ENCODE assay signal across 17 cellular contexts in genomic region chr5:71969464-71969863, GRCh38.
"Had no signal": no experiment of that assay in that cellular context is flagged by ENCODE, and none has a peak within 500 bp of the region (broad histone marks: within the 10 kb centered on the region; RNA-seq: fewer than 3 reads in every experiment).

No MANE protein-coding gene starts in this region.

- H3K9me3 Mint-ChIP-seq: activated naive CD4-positive, alpha-beta T cell treated with anti-CD3 and anti-CD28 coated beads, Interleukin-2, amount 50 U/mL, for 72 hours; activated T-cell treated with anti-CD3 and anti-CD28 coated beads, Interleukin-2, amount 50 U/mL, for 24 hours; activated T-helper 17 cell treated with anti-CD3 and anti-CD28 coated beads, Interleukin-2, amount 50 U/mL, for 72 hours had no signal

- H3K27me3 ChIP-seq: adrenal gland, cardiac muscle cell, gastroesophageal sphincter, pancreas, right atrium auricular region had no signal

- H3K4me3 ChIP-seq: adrenal gland, cardiac muscle cell, gastroesophageal sphincter, pancreas, psoas muscle, right atrium auricular region had no signal

- H3K36me3 Mint-ChIP-seq: activated naive CD4-positive, alpha-beta T cell treated with anti-CD3 and anti-CD28 coated beads, Interleukin-2, amount 50 U/mL, for 72 hours; memory B cell; natural killer cell treated with Interleukin-12 subunit alpha and Interleukin-12 subunit beta and Interleukin-15 and Interleukin-18, amount 100 ng/mL, for 72 hours had no signal

- H3K27ac Mint-ChIP-seq: activated naive CD4-positive, alpha-beta T cell treated with anti-CD3 and anti-CD28 coated beads, Interleukin-2, amount 50 U/mL, for 72 hours; activated T-cell treated with anti-CD3 and anti-CD28 coated beads, Interleukin-2, amount 50 U/mL, for 24 hours; activated T-helper 17 cell treated with anti-CD3 and anti-CD28 coated beads, Interleukin-2, amount 50 U/mL, for 72 hours; memory B cell; natural killer cell treated with Interleukin-12 subunit alpha and Interleukin-12 subunit beta and Interleukin-15 and Interleukin-18, amount 100 ng/mL, for 72 hours had no signal

- DNase-seq: activated T-cell treated with anti-CD3 and anti-CD28 coated beads, Interleukin-2, amount 50 U/mL, for 24 hours; adrenal gland; effector memory CD4-positive, alpha-beta T cell; left ventricle myocardium superior; pancreas; psoas muscle; stimulated activated CD4-positive, alpha-beta T cell treated with anti-CD3 and anti-CD28 coated beads, Interleukin-4, amount 100 ng/mL, for 24 hours; stimulated activated naive CD4-positive, alpha-beta T cell treated with Interleukin-2 at 50 U/mL for 16 hours; T-helper 9 cell had no signal

- H3K4me1 Mint-ChIP-seq: activated T-helper 17 cell treated with anti-CD3 and anti-CD28 coated beads, Interleukin-2, amount 50 U/mL, for 72 hours; memory B cell had no signal

- H3K4me3 Mint-ChIP-seq: activated T-cell treated with anti-CD3 and anti-CD28 coated beads, Interleukin-2, amount 50 U/mL, for 24 hours; activated T-helper 17 cell treated with anti-CD3 and anti-CD28 coated beads, Interleukin-2, amount 50 U/mL, for 72 hours; memory B cell; natural killer cell treated with Interleukin-12 subunit alpha and Interleukin-12 subunit beta and Interleukin-15 and Interleukin-18, amount 100 ng/mL, for 72 hours had no signal

- H3K9me3 ChIP-seq: adrenal gland, gastroesophageal sphincter, pancreas, psoas muscle, right atrium auricular region had no signal

- H3K36me3 ChIP-seq: adrenal gland, cardiac muscle cell, gastroesophageal sphincter, pancreas, right atrium auricular region had no signal

- H3K4me1 ChIP-seq: psoas muscle had no signal

- FAIRE-seq: islet of Langerhans, pancreas had no signal

- ATAC-seq: activated naive CD4-positive, alpha-beta T cell treated with anti-CD3 and anti-CD28 coated beads, Interleukin-2, amount 50 U/mL, for 72 hours; activated T-helper 17 cell treated with anti-CD3 and anti-CD28 coated beads, Interleukin-2, amount 50 U/mL, for 72 hours; gastroesophageal sphincter; left ventricle myocardium superior; natural killer cell treated with Interleukin-12 subunit alpha and Interleukin-12 subunit beta and Interleukin-15 and Interleukin-18, amount 100 ng/mL, for 72 hours; pancreas; psoas muscle had no signal

- H3K27ac ChIP-seq: adrenal gland, cardiac muscle cell, gastroesophageal sphincter, pancreas, psoas muscle, right atrium auricular region had no signal
